24 cellular contexts compared by ENCODE assay signal in the genomic region with DNA sequence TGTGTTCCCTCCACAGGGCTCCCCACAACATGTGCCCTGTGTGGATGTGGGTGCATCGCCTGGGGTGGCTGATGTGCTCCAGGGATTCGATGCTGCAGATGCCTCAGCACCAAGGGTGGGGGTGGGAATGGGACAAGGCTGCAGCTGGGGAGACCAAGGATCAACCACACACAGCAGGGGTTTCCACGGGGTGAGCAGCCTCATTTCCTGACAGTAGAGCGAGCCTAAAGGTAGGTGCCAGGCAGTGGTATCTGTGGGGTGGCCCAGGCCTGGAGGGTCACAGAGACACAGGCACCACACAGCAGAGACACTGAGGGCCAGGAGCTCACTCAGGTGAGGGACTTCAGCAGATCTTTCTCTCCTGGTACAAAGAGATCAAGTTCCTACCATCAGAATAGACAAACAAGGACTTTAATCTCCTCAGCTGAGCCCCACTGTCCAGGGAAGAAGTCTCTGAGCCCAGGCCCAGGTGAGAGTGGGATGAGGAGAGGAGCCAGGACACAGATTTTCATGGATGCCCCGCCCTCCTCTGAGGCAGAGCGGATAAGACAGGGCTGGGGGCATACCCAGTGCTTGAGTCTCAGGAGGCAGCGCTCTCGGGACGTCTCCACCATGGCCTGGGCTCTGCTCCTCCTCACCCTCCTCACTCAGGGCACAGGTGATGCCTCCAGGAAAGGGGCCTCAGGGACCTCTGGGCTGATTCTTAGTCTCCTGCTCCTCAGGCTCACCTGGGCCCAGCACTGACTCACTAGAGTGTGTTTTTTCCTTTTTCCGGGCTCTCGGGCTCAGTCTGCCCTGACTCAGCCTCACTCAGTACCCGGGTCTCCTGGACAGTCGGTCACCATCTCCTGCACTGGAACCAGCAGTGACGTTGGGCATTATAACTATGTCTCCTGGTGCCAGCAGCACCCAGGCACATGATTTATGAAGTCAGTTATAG. TPM values are rescaled to one million over a fixed set of nuclear protein-coding genes. Genes with fewer than 3 reads are reported as not detected.
"Had no signal": no experiment of that assay in that cellular context is flagged by ENCODE, and none has a peak within 500 bp of the region (broad histone marks: within the 10 kb centered on the region; RNA-seq: fewer than 3 reads in every experiment).

No MANE protein-coding gene starts in this region.

- H3K27me3 Mint-ChIP-seq: activated naive CD4-positive, alpha-beta T cell treated with anti-CD3 and anti-CD28 coated beads, Interleukin-2, amount 50 U/mL, for 24 hours; activated T-helper 17 cell treated with anti-CD3 and anti-CD28 coated beads, Interleukin-2, amount 50 U/mL, for 72 hours; central memory CD8-positive, alpha-beta T cell had no signal

- ATAC-seq: activated CD8-positive, alpha-beta memory T cell treated with anti-CD3 and anti-CD28 coated beads, Interleukin-2, amount 10 ng/mL, durations not matched to agents 7 days and 5 days; activated T-helper 17 cell treated with anti-CD3 and anti-CD28 coated beads, Interleukin-2, amount 50 U/mL, for 72 hours; T-helper 17 cell; WTC11 had no signal

- H3K27ac Mint-ChIP-seq: activated CD8-positive, alpha-beta memory T cell treated with anti-CD3 and anti-CD28 coated beads, Interleukin-2, amount 10 ng/mL, durations not matched to agents 7 days and 5 days; activated naive CD4-positive, alpha-beta T cell treated with anti-CD3 and anti-CD28 coated beads, Interleukin-2, amount 50 U/mL, for 24 hours; activated T-helper 17 cell treated with anti-CD3 and anti-CD28 coated beads, Interleukin-2, amount 50 U/mL, for 72 hours; brain; T-helper 17 cell; WTC11 had no signal

- H3K9me3 Mint-ChIP-seq: activated naive CD4-positive, alpha-beta T cell treated with anti-CD3 and anti-CD28 coated beads, Interleukin-2, amount 50 U/mL, for 24 hours; activated T-helper 17 cell treated with anti-CD3 and anti-CD28 coated beads, Interleukin-2, amount 50 U/mL, for 72 hours; brain; central memory CD8-positive, alpha-beta T cell; WTC11 had no signal

- H3K4me3 ChIP-seq: MG63, PC-9 had no signal

- H3K27me3 ChIP-seq: MG63 had no signal

- H3K4me1 Mint-ChIP-seq: activated CD8-positive, alpha-beta memory T cell treated with anti-CD3 and anti-CD28 coated beads, Interleukin-2, amount 10 ng/mL, durations not matched to agents 7 days and 5 days; activated naive CD4-positive, alpha-beta T cell treated with anti-CD3 and anti-CD28 coated beads, Interleukin-2, amount 50 U/mL, for 24 hours; activated T-helper 17 cell treated with anti-CD3 and anti-CD28 coated beads, Interleukin-2, amount 50 U/mL, for 72 hours; brain; central memory CD8-positive, alpha-beta T cell; T-helper 17 cell; WTC11 had no signal

- H3K36me3 Mint-ChIP-seq: activated CD8-positive, alpha-beta memory T cell treated with anti-CD3 and anti-CD28 coated beads, Interleukin-2, amount 10 ng/mL, durations not matched to agents 7 days and 5 days; activated naive CD4-positive, alpha-beta T cell treated with anti-CD3 and anti-CD28 coated beads, Interleukin-2, amount 50 U/mL, for 24 hours; brain; WTC11 had no signal

- H3K36me3 ChIP-seq: MG63 had no signal

- DNase-seq: activated CD4-positive, alpha-beta T cell treated with anti-CD3 and anti-CD28 coated beads for 48 hours; activated CD4-positive, alpha-beta T cell treated with anti-CD3 and anti-CD28 coated beads, Interleukin-2, amount 50 U/mL, for 48 hours; activated CD4-positive, CD25-positive, alpha-beta regulatory T cell treated with anti-CD3 and anti-CD28 coated beads, Interleukin-2, amount 50 U/mL, for 72 hours; activated CD8-positive, alpha-beta memory T cell treated with anti-CD3 and anti-CD28 coated beads, Interleukin-2, amount 10 ng/mL, durations not matched to agents 7 days and 5 days; activated T-cell treated with anti-CD3 and anti-CD28 coated beads, Interleukin-2, amount 50 U/mL, for 48 hours; amygdala; MG63; NCI-H1105; NCI-H1436; NCI-H1694 treated with DMSO at 0.1 percent for 48 hours; NCI-H2029 treated with DMSO at 0.1 percent for 48 hours; NCI-H345; NCI-H510A; NCI-H69; PC-9; SHP77 treated with DMSO at 0.1 percent for 48 hours; T-helper 17 cell; T-helper 9 cell had no signal

- H2AFZ ChIP-seq: PC-9 had no signal

- FAIRE-seq: astrocyte had no signal

- H3K27ac ChIP-seq: PC-9 had no signal

- H3K4me2 ChIP-seq: PC-9 had no signal

- H3K4me3 Mint-ChIP-seq: activated CD8-positive, alpha-beta memory T cell treated with anti-CD3 and anti-CD28 coated beads, Interleukin-2, amount 10 ng/mL, durations not matched to agents 7 days and 5 days; activated naive CD4-positive, alpha-beta T cell treated with anti-CD3 and anti-CD28 coated beads, Interleukin-2, amount 50 U/mL, for 24 hours; activated T-helper 17 cell treated with anti-CD3 and anti-CD28 coated beads, Interleukin-2, amount 50 U/mL, for 72 hours; brain; central memory CD8-positive, alpha-beta T cell; T-helper 17 cell; WTC11 had no signal

RNA-seq across cellular contexts. Expression of gene GGTLC2, which starts 19.7 kb away (rescaled TPM):
- total RNA-seq: activated CD8-positive, alpha-beta memory T cell treated with anti-CD3 and anti-CD28 coated beads, Interleukin-2, amount 10 ng/mL, durations not matched to agents 7 days and 5 days; activated T-helper 17 cell treated with anti-CD3 and anti-CD28 coated beads, Interleukin-2, amount 50 U/mL, for 72 hours; astrocyte; PC-9; T-helper 17 cell; WTC11 had no signal
